Comparison of ENCODE assay signal across 8 cellular contexts in genomic region chr9:106818034-106818433, GRCh38. TPM values are rescaled to one million over a fixed set of nuclear protein-coding genes. Genes with fewer than 3 reads are reported as not detected.
"Had no signal": no experiment of that assay in that cellular context is flagged by ENCODE, and none has a peak within 500 bp of the region (broad histone marks: within the 10 kb centered on the region; RNA-seq: fewer than 3 reads in every experiment).

No MANE protein-coding gene starts in this region.

- H3K4me3 ChIP-seq: K562 had no signal

- H3K27ac ChIP-seq: HL-60, KMS-11 had no signal

- FAIRE-seq: HepG2, HTR-8/SVneo, K562 had no signal

- ATAC-seq: HepG2, K562 had no signal

- DNase-seq: IMR-90, KBM-7, KG1 had no signal

RNA-seq across cellular contexts. Expression of gene ZNF462, which starts 44.9 kb away (rescaled TPM):
- total RNA-seq: HepG2 had no signal
